ENCODE assay signal across 16 cellular contexts in genomic region chr17:72376486-72377345, GRCh38.
A peak's percentile ranks its signal among the peaks of the same experiment; 100 is the strongest.
DNase-seq lines count a peak whose midpoint lies in the region; ATAC-seq and TF ChIP-seq lines count a peak whose summit lies in the region.
"Had no signal": no experiment of that assay in that cellular context is flagged by ENCODE, and none has a peak within 500 bp of the region (broad histone marks: within the 10 kb centered on the region; RNA-seq: fewer than 3 reads in every experiment).

No MANE protein-coding gene starts in this region.

- no peak for ATAC-seq in GM21447 (IDR thresholded peaks at IDR 0.05; ENCODE audit: unreplicated experiment)
- ATAC-seq: activated CD4-positive, alpha-beta T cell treated with anti-CD3 and anti-CD28 coated beads for 36 hours; activated naive CD4-positive, alpha-beta T cell treated with anti-CD3 and anti-CD28 coated beads, Interleukin-2, amount 50 U/mL, for 72 hours; foreskin keratinocyte had no signal

- peak; percentile 67 for DNase-seq in AG09319 (ENCODE audit: extremely low read depth, low read depth)
- no peak for DNase-seq in SK-N-MC (ENCODE audit: low read depth, low spot score)
- DNase-seq in left kidney (ENCODE audit: low read depth, low spot score): peak; percentile 76
- no peak for DNase-seq in cerebellar nuclear complex (lab: John Stamatoyannopoulos, UW)
- DNase-seq in hypothalamus (lab: John Stamatoyannopoulos, UW): no peak
- DNase-seq in T-helper 9 cell: no peak
- DNase-seq: activated CD4-positive, alpha-beta T cell treated with anti-CD3 and anti-CD28 coated beads for 36 hours; DMS53; effector CD4-positive, alpha-beta T cell; foreskin keratinocyte; NCI-H1930; SHP77 had no signal

- POLR2A ChIA-PET in HEK293 (lab: Yijun Ruan, JAX): no interaction called here

- TF ChIP-seq CTCF in AG09319 (IDR thresholded peaks at IDR 0.05; ENCODE audit: low read depth, low read length) (no peak), HEK293 (tag by site-specific recombination; IDR thresholded peaks at IDR 0.05) (no peak)

- H3K9me3 ChIP-seq in HEK293 (ENCODE audit: control insufficient read depth, insufficient read depth, low read depth, low read length): no peaks in the 10 kb centered on the region
- no peaks in the 10 kb centered on the region for H3K9me3 ChIP-seq in SK-N-MC (ENCODE audit: low read depth, low read length)
- H3K9me3 ChIP-seq: vagina had no signal

- H3K27ac ChIP-seq in HEK293 (ENCODE audit: extremely low read depth, low read depth, low read length) (no peak overlapping the region), SK-N-MC (peak overlapping the region; percentile 92)
- H3K27ac ChIP-seq: foreskin keratinocyte, vagina had no signal

- H3K4me3 ChIP-seq in HEK293 (ENCODE audit: low read depth, low read length): no peak overlapping the region
- peak overlapping the region; percentile 55 for H3K4me3 ChIP-seq in SK-N-MC
- H3K4me3 ChIP-seq: vagina had no signal

- no peak overlapping the region for H3K9ac ChIP-seq in SK-N-MC (ENCODE audit: insufficient read length)

- peaks cover 3% of the 10 kb centered on the region for H3K4me1 ChIP-seq in HEK293 (ENCODE audit: control insufficient read depth, insufficient read depth, low read length)
- H3K4me1 ChIP-seq: foreskin keratinocyte had no signal

- CTCF ChIA-PET in HEK293 (lab: Yijun Ruan, JAX): interaction anchor here (0.6 kb wide), 1 partner anchor 30 kb away, joined by 3 read pairs; no protein-coding TSS in a partner anchor

- H3K36me3 ChIP-seq in HEK293 (ENCODE audit: control insufficient read depth in 2 of 2, insufficient read depth in 1 of 2, low read length in 2 of 2) (no peaks in the 10 kb centered on the region), SK-N-MC (ENCODE audit: insufficient read depth, low read length) (no peaks in the 10 kb centered on the region)
- H3K36me3 ChIP-seq: vagina had no signal

TF ChIP-seq in HEK293, 187 proteins besides CTCF, POLR2A, EP300 and RAD21:
- TF ChIP-seq ZNF37A (tag by site-specific recombination; IDR thresholded peaks at IDR 0.05) (no peak), ZFP3 (tag by site-specific recombination; IDR thresholded peaks at IDR 0.05; ENCODE audit: low read depth) (no peak), PRDM6 (tag by site-specific recombination; IDR thresholded peaks at IDR 0.05) (0 out of 2 replicates have a peak, but pooled peaks have one; percentile 29), RBAK (tag by site-specific recombination; IDR thresholded peaks at IDR 0.05) (no peak), KLF17 (tag by site-specific recombination; IDR thresholded peaks at IDR 0.05) (peak; percentile 76), ZBTB44 (tag by site-specific recombination; IDR thresholded peaks at IDR 0.05) (peak; percentile 51; the same call in 1 of the 2 replicates), ZNF280C (tag by site-specific recombination; IDR thresholded peaks at IDR 0.05) (no peak), ZNF580 (tag by site-specific recombination; IDR thresholded peaks at IDR 0.05) (no peak), ZNF121 (tag by site-specific recombination; IDR thresholded peaks at IDR 0.05) (no peak), OSR2 (tag by site-specific recombination; IDR thresholded peaks at IDR 0.05) (no peak), OVOL3 (tag by site-specific recombination; IDR thresholded peaks at IDR 0.05) (no peak), WT1 (tag by site-specific recombination; IDR thresholded peaks at IDR 0.05) (peak; percentile 75), ZSCAN4 (tag by site-specific recombination; IDR thresholded peaks at IDR 0.05) (no peak), ZNF561 (tag by site-specific recombination; IDR thresholded peaks at IDR 0.05; ENCODE audit: borderline replicate concordance) (no peak), GFI1B (tag by site-specific recombination; IDR thresholded peaks at IDR 0.05) (0 out of 2 replicates have a peak, but pooled peaks have one; percentile 18), ZNF555 (tag by site-specific recombination; conservative IDR thresholded peaks at IDR 0.05) (no peak), KLF10 (tag by site-specific recombination; IDR thresholded peaks at IDR 0.05) (no peak), SP7 (tag by site-specific recombination; IDR thresholded peaks at IDR 0.05) (no peak), HOXA7 (CRISPR knock-in tag; IDR thresholded peaks at IDR 0.05; ENCODE audit: borderline replicate concordance) (no peak), ZNF544 (tag by site-specific recombination; IDR thresholded peaks at IDR 0.05) (no peak)

Comparison
In these comparisons a context has a peak if more than half of its experiments do, and no peak if none do; other contexts are left out.
1. DNase-seq: peak in AG09319 (single experiment) and left kidney (single experiment); none in SK-N-MC (single experiment), cerebellar nuclear complex (0 of 2), hypothalamus (0 of 51) and T-helper 9 cell (single experiment).